Comparison of ENCODE assay signal across 20 cellular contexts in the genomic region with DNA sequence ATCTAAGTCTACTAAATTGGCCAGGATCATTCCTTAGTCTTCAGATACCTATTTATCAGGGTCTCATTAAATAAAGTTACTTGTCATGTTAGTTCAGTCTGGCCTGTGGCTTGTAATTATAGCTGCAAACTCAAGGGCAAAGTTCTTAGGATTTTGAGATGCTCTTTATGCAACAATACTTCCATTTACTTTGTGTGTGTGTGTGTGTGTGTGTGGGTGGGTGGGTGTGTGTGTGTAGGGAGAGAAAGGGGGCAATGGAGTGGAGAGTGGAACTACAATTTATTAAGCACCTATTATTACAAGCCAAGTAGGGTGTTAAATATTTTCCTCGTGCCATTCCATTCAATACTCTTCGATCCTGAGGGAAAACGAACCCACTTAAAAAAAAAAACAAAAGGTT.
"Had no signal": no experiment of that assay in that cellular context is flagged by ENCODE, and none has a peak within 500 bp of the region (broad histone marks: within the 10 kb centered on the region; RNA-seq: fewer than 3 reads in every experiment).

No MANE protein-coding gene starts in this region.

- H3K27ac ChIP-seq: foreskin keratinocyte, heart left ventricle, right atrium auricular region, sigmoid colon, suprapubic skin, upper lobe of left lung, uterus had no signal

- H3K9me3 Mint-ChIP-seq: dendritic cell treated with granulocyte-macrophage colony-stimulating factor and Interleukin-4, amounts not matched to agents 40 ng/mL and 50 ng/mL, for 4 days; effector memory CD8-positive, alpha-beta T cell; natural killer cell; neural crest cell had no signal

- H3K36me3 ChIP-seq: uterus had no signal

- ATAC-seq: effector memory CD8-positive, alpha-beta T cell; foreskin keratinocyte; heart left ventricle; natural killer cell had no signal

- H3K27me3 Mint-ChIP-seq: dendritic cell treated with granulocyte-macrophage colony-stimulating factor and Interleukin-4, amounts not matched to agents 40 ng/mL and 50 ng/mL, for 4 days; effector memory CD8-positive, alpha-beta T cell had no signal

- DNase-seq: effector memory CD8-positive, alpha-beta T cell; erythroblast; foreskin keratinocyte; heart left ventricle; hippocampal formation; kidney glomerular epithelial cell; mammary epithelial cell; natural killer cell; posterior cingulate gyrus; sigmoid colon; small intestine; stimulated activated CD4-positive, alpha-beta T cell treated with anti-CD3 and anti-CD28 coated beads, Interleukin-2, amount 100 ng/mL, for 48 hours; stimulated activated naive CD4-positive, alpha-beta T cell treated with Interleukin-2 at 50 U/mL for 16 hours; thyroid gland; upper lobe of left lung; uterus had no signal

- H3K4me1 Mint-ChIP-seq: neural crest cell had no signal

- H3K4me3 Mint-ChIP-seq: dendritic cell treated with granulocyte-macrophage colony-stimulating factor and Interleukin-4, amounts not matched to agents 40 ng/mL and 50 ng/mL, for 4 days; effector memory CD8-positive, alpha-beta T cell; natural killer cell; neural crest cell had no signal

- H3K9me3 ChIP-seq: heart left ventricle, right atrium auricular region, sigmoid colon, suprapubic skin, thyroid gland, upper lobe of left lung, uterus had no signal

- H3K27ac Mint-ChIP-seq: dendritic cell treated with granulocyte-macrophage colony-stimulating factor and Interleukin-4, amounts not matched to agents 40 ng/mL and 50 ng/mL, for 4 days had no signal

- H3K27me3 ChIP-seq: foreskin keratinocyte, heart left ventricle, right atrium auricular region, sigmoid colon, suprapubic skin, thyroid gland, upper lobe of left lung, uterus had no signal

- H3K4me3 ChIP-seq: heart left ventricle, right atrium auricular region, sigmoid colon, suprapubic skin, thyroid gland, upper lobe of left lung, uterus had no signal

- H3K4me1 ChIP-seq: foreskin keratinocyte, sigmoid colon, suprapubic skin, upper lobe of left lung, uterus had no signal
